8 cellular contexts compared by ENCODE assay signal in genomic region chr13:40982772-40983171, GRCh38. TPM values are rescaled to one million over a fixed set of nuclear protein-coding genes. Genes with fewer than 3 reads are reported as not detected.
DNase-seq lines count a peak whose midpoint lies in the region; ATAC-seq and TF ChIP-seq lines count a peak whose summit lies in the region.

No MANE protein-coding gene starts in this region.

- H3F3A ChIP-seq in smooth muscle cell (ENCODE audit: low read depth): peaks cover 6% of the 10 kb centered on the region

- H3K4me1 ChIP-seq in ES-I3 (ENCODE audit: insufficient read depth, low read length) (peaks cover 9% of the 10 kb centered on the region; the same call in 1 of the 2 replicates), gastroesophageal sphincter (peaks cover 14 to 64% (median 19%) of the 10 kb centered on the region in 3 donors), smooth muscle cell (ENCODE audit: low read depth) (peaks cover 5% of the 10 kb centered on the region), HAP-1 (no peaks in the 10 kb centered on the region)

- H3K4me3 ChIP-seq in gastroesophageal sphincter (peak overlapping the region; percentile 22 to 24), smooth muscle cell (peak overlapping the region; percentile 36), HAP-1 (no peak overlapping the region)

- H3K36me3 ChIP-seq in ES-I3 (ENCODE audit: insufficient read depth, low read length) (no peaks in the 10 kb centered on the region), gastroesophageal sphincter (no peaks in the 10 kb centered on the region), smooth muscle cell (ENCODE audit: low read depth) (no peaks in the 10 kb centered on the region), HAP-1 (replicated peaks) (no peaks in the 10 kb centered on the region)

- TF ChIP-seq CTCF in gastroesophageal sphincter (IDR thresholded peaks at IDR 0.05) (no peak), smooth muscle cell (IDR thresholded peaks at IDR 0.05; ENCODE audit: borderline replicate concordance, insufficient read depth, poor library complexity, severe bottlenecking) (no peak)

- H3K9ac ChIP-seq in ES-I3 (ENCODE audit: low read depth, low read length) (peak overlapping the region; percentile 22; the same call in 1 of the 2 replicates), smooth muscle cell (ENCODE audit: low read depth) (peak overlapping the region; percentile 66)

- H3K27ac ChIP-seq in gastroesophageal sphincter (peak overlapping the region; percentile 50 to 71 (median 64)), smooth muscle cell (ENCODE audit: low read depth) (peak overlapping the region; percentile 80)

- H4K20me1 ChIP-seq in smooth muscle cell (ENCODE audit: low read depth): peaks cover 34% of the 10 kb centered on the region

- ATAC-seq in GM21381 (IDR thresholded peaks at IDR 0.05; ENCODE audit: unreplicated experiment) (peak; percentile 59), gastroesophageal sphincter (no peak)

- TF ChIP-seq POLR2A in gastroesophageal sphincter (IDR thresholded peaks at IDR 0.05): peak in 1 of 2 donors; percentile 40

- no peak overlapping the region for H2AFZ ChIP-seq in smooth muscle cell (ENCODE audit: low read depth)

- H3K9me3 ChIP-seq in ES-I3 (ENCODE audit: control insufficient read depth, insufficient read depth, low read length) (no peaks in the 10 kb centered on the region), gastroesophageal sphincter (no peaks in the 10 kb centered on the region), smooth muscle cell (replicated peaks; ENCODE audit: low read depth) (no peaks in the 10 kb centered on the region), HAP-1 (no peaks in the 10 kb centered on the region)

- H3K79me2 ChIP-seq in smooth muscle cell (ENCODE audit: low read depth): peaks cover 92% of the 10 kb centered on the region

- in situ Hi-C loops in KBM-7 (cut with MboI; ENCODE audit: low pct_unique_long_range_greater_than_20kb, low sequenced_read_pairs): no loop called here
- in situ Hi-C loops in HAP-1 (cut with MboI; ENCODE audit: low sequenced_read_pairs): no loop called here

- 25 to 48% methylated on average over 3 of the region's 3 CpGs for WGBS in gastroesophageal sphincter (ENCODE audit: low coverage in 1 of 2), 2 donors
- WGBS in smooth muscle cell (ENCODE audit: low lambda C conversion rate): 11% methylated on average over 3 of the region's 3 CpGs

- H3K4me2 ChIP-seq in smooth muscle cell: peak overlapping the region; percentile 84

- no peak for TF ChIP-seq EP300 in gastroesophageal sphincter (IDR thresholded peaks at IDR 0.05)

- DNase-seq in KBM-7 (peak; percentile 90), smooth muscle cell (lab: John Stamatoyannopoulos, UW; ENCODE audit: unreplicated experiment) (no peak), HAP-1 (ENCODE audit: low spot score in 2 of 2) (no peak), NCI-H1694 (lab: John Stamatoyannopoulos, UW) (no peak)
- peak; percentile 34 for DNase-seq in activated CD8-positive, alpha-beta memory T cell treated with anti-CD3 and anti-CD28 coated beads, Interleukin-2, amount 50 U/mL, for 4 hours

- H3K27me3 ChIP-seq in gastroesophageal sphincter (no peaks in the 10 kb centered on the region), smooth muscle cell (ENCODE audit: low read depth) (no peaks in the 10 kb centered on the region), HAP-1 (ENCODE audit: low read depth) (no peaks in the 10 kb centered on the region)

RNA-seq across cellular contexts. Expression of gene ELF1, which starts 36.3 kb away (rescaled TPM):
- 10 to 100 TPM; 58.2 to 86.6 (median 69.3) TPM for total RNA-seq in gastroesophageal sphincter
- total RNA-seq in smooth muscle cell: 31.8 and 53.1 TPM in 2 replicates
- polyA plus RNA-seq in smooth muscle cell: 21.2 and 28.7 TPM in 2 replicates

Comparison
In these comparisons a context has a peak if more than half of its experiments do, and no peak if none do; other contexts are left out.
1. DNase-seq: peak in KBM-7 (single experiment) and activated CD8-positive, alpha-beta memory T cell treated with anti-CD3 and anti-CD28 coated beads, Interleukin-2, amount 50 U/mL, for 4 hours (single experiment); none in smooth muscle cell (single experiment), HAP-1 (0 of 2) and NCI-H1694 (single experiment).